8 cellular contexts compared by ENCODE assay signal in genomic region chr2:26330114-26330581, GRCh38.
DNase-seq lines count a peak whose midpoint lies in the region; ATAC-seq and TF ChIP-seq lines count a peak whose summit lies in the region.

No MANE protein-coding gene starts in this region.

- TF ChIP-seq CTCF in GM06990 (IDR thresholded peaks at IDR 0.05; ENCODE audit: insufficient read depth, low read length, poor library complexity, severe bottlenecking) (peak; percentile 93), WERI-Rb-1 (IDR thresholded peaks at IDR 0.05; ENCODE audit: low read depth, low read length) (peak; percentile 93)

- no peaks in the 10 kb centered on the region for H3K27me3 ChIP-seq in GM06990 (replicated peaks; ENCODE audit: control insufficient read depth, insufficient read depth, low read length)
- no peaks in the 10 kb centered on the region for H3K27me3 ChIP-seq in WERI-Rb-1 (ENCODE audit: insufficient read depth, low read depth, severe bottlenecking)

- in situ Hi-C loops in T47D (cut with HindIII; ENCODE audit: low pct_unique_long_range_greater_than_20kb, low sequenced_read_pairs), result no loop called here

- DNase-seq in GM06990 (ENCODE audit: extremely low read depth, insufficient read length), result peak; percentile 74
- peak; percentile 65 for DNase-seq in NCI-H345 treated with DMSO at 0.1 percent for 48 hours (lab: John Stamatoyannopoulos, UW; ENCODE audit: unreplicated experiment)
- DNase-seq in WERI-Rb-1, result peak; percentile 92
- peak; percentile 38 to 76 for DNase-seq in T47D (ENCODE audit: low read depth in 1 of 2, low spot score in 1 of 2)
- peak; percentile 85 for DNase-seq in iris pigment epithelial cell (ENCODE audit: low read depth)
- DNase-seq in stimulated activated CD4-positive, alpha-beta T cell treated with anti-CD3 and anti-CD28 coated beads, Interleukin-15, amount 100 ng/mL, for 48 hours (ENCODE audit: low read depth in 2 of 2), result peak; percentile 74 to 79

- H3K9me3 ChIP-seq in WERI-Rb-1 (ENCODE audit: severe bottlenecking), result no peaks in the 10 kb centered on the region

- H3K36me3 ChIP-seq in GM06990 (ENCODE audit: control insufficient read depth, insufficient read depth, low read length) (no peaks in the 10 kb centered on the region), WERI-Rb-1 (no peaks in the 10 kb centered on the region)

- ATAC-seq in HG03066 (IDR thresholded peaks at IDR 0.05; ENCODE audit: low read depth, unreplicated experiment), result peak; percentile 80
- no peak for ATAC-seq in HG03457 (IDR thresholded peaks at IDR 0.05; ENCODE audit: unreplicated experiment)

- H3K4me3 ChIP-seq in GM06990 (replicated peaks; ENCODE audit: low read depth, low read length), result no peak overlapping the region
- H3K4me3 ChIP-seq in WERI-Rb-1 (ENCODE audit: low read depth, low read length), result no peak overlapping the region

- no peak overlapping the region for H3K27ac ChIP-seq in WERI-Rb-1
